Comparison of ENCODE assay signal across 1 cellular context in the genomic region with DNA sequence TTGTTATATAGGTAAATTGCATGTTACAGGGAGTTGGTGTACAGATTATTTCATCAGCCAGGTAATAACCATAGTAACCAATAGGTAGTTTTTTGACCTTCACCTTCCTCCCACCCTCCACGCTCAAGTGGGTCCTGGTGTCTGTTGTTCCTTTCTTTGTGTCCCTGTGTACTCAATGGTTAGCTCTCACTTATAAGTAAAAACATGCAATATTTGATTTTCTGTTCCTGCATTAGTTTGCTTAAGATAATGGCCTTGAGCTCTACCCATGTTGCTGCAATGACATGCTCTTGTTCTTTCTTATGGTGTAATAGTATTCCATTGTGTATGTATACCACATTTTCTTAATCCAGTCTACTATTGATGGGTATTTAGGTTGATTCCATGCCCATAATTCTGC.
TF ChIP-seq lines count a peak whose summit lies in the region.

No MANE protein-coding gene starts in this region.

TF ChIP-seq in HepG2, 621 proteins besides CTCF, POLR2A, EP300 and RAD21 (continued from another document and continues in another):
- no peak for TF ChIP-seq MAFF (IDR thresholded peaks at IDR 0.05; ENCODE audit: low read depth, low read length)
- no peak for TF ChIP-seq ZSCAN25 (CRISPR knock-in tag; IDR thresholded peaks at IDR 0.05)
- TF ChIP-seq, protein P1, sequence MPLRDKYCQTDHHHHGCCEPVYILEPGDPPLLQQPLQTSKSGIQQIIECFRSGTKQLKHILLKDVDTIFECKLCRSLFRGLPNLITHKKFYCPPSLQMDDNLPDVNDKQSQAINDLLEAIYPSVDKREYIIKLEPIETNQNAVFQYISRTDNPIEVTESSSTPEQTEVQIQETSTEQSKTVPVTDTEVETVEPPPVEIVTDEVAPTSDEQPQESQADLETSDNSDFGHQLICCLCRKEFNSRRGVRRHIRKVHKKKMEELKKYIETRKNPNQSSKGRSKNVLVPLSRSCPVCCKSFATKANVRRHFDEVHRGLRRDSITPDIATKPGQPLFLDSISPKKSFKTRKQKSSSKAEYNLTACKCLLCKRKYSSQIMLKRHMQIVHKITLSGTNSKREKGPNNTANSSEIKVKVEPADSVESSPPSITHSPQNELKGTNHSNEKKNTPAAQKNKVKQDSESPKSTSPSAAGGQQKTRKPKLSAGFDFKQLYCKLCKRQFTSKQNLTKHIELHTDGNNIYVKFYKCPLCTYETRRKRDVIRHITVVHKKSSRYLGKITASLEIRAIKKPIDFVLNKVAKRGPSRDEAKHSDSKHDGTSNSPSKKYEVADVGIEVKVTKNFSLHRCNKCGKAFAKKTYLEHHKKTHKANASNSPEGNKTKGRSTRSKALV (CRISPR knock-in tag; IDR thresholded peaks at IDR 0.05): no peak
- no peak for TF ChIP-seq ZSCAN31 (CRISPR knock-in tag; IDR thresholded peaks at IDR 0.05; ENCODE audit: low read depth)
- TF ChIP-seq, protein P2, sequence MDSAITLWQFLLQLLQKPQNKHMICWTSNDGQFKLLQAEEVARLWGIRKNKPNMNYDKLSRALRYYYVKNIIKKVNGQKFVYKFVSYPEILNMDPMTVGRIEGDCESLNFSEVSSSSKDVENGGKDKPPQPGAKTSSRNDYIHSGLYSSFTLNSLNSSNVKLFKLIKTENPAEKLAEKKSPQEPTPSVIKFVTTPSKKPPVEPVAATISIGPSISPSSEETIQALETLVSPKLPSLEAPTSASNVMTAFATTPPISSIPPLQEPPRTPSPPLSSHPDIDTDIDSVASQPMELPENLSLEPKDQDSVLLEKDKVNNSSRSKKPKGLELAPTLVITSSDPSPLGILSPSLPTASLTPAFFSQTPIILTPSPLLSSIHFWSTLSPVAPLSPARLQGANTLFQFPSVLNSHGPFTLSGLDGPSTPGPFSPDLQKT (CRISPR knock-in tag; IDR thresholded peaks at IDR 0.05; ENCODE audit: borderline replicate concordance): no peak
- peak; percentile 46; the same call in 1 of the 2 replicates for TF ChIP-seq SP5 (CRISPR knock-in tag; IDR thresholded peaks at IDR 0.05; ENCODE audit: borderline replicate concordance, low read depth)
- no peak for TF ChIP-seq PAWR (CRISPR knock-in tag; IDR thresholded peaks at IDR 0.05; ENCODE audit: borderline replicate concordance)
- TF ChIP-seq, protein P3, sequence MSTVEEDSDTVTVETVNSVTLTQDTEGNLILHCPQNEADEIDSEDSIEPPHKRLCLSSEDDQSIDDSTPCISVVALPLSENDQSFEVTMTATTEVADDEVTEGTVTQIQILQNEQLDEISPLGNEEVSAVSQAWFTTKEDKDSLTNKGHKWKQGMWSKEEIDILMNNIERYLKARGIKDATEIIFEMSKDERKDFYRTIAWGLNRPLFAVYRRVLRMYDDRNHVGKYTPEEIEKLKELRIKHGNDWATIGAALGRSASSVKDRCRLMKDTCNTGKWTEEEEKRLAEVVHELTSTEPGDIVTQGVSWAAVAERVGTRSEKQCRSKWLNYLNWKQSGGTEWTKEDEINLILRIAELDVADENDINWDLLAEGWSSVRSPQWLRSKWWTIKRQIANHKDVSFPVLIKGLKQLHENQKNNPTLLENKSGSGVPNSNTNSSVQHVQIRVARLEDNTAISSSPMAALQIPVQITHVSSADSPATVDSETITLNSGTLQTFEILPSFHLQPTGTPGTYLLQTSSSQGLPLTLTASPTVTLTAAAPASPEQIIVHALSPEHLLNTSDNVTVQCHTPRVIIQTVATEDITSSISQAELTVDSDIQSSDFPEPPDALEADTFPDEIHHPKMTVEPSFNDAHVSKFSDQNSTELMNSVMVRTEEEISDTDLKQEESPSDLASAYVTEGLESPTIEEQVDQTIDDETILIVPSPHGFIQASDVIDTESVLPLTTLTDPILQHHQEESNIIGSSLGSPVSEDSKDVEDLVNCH (CRISPR knock-in tag; IDR thresholded peaks at IDR 0.05): no peak
- TF ChIP-seq ETV6 (CRISPR knock-in tag; conservative IDR thresholded peaks at IDR 0.05): no peak
- TF ChIP-seq THYN1 (CRISPR knock-in tag; IDR thresholded peaks at IDR 0.05; ENCODE audit: borderline replicate concordance, low read depth): no peak
- TF ChIP-seq ZNF850 (CRISPR knock-in tag; conservative IDR thresholded peaks at IDR 0.05): no peak
- TF ChIP-seq RBM22 (optimal IDR thresholded peaks at IDR 0.05; ENCODE audit: low read length): no peak
- TF ChIP-seq, protein P4, sequence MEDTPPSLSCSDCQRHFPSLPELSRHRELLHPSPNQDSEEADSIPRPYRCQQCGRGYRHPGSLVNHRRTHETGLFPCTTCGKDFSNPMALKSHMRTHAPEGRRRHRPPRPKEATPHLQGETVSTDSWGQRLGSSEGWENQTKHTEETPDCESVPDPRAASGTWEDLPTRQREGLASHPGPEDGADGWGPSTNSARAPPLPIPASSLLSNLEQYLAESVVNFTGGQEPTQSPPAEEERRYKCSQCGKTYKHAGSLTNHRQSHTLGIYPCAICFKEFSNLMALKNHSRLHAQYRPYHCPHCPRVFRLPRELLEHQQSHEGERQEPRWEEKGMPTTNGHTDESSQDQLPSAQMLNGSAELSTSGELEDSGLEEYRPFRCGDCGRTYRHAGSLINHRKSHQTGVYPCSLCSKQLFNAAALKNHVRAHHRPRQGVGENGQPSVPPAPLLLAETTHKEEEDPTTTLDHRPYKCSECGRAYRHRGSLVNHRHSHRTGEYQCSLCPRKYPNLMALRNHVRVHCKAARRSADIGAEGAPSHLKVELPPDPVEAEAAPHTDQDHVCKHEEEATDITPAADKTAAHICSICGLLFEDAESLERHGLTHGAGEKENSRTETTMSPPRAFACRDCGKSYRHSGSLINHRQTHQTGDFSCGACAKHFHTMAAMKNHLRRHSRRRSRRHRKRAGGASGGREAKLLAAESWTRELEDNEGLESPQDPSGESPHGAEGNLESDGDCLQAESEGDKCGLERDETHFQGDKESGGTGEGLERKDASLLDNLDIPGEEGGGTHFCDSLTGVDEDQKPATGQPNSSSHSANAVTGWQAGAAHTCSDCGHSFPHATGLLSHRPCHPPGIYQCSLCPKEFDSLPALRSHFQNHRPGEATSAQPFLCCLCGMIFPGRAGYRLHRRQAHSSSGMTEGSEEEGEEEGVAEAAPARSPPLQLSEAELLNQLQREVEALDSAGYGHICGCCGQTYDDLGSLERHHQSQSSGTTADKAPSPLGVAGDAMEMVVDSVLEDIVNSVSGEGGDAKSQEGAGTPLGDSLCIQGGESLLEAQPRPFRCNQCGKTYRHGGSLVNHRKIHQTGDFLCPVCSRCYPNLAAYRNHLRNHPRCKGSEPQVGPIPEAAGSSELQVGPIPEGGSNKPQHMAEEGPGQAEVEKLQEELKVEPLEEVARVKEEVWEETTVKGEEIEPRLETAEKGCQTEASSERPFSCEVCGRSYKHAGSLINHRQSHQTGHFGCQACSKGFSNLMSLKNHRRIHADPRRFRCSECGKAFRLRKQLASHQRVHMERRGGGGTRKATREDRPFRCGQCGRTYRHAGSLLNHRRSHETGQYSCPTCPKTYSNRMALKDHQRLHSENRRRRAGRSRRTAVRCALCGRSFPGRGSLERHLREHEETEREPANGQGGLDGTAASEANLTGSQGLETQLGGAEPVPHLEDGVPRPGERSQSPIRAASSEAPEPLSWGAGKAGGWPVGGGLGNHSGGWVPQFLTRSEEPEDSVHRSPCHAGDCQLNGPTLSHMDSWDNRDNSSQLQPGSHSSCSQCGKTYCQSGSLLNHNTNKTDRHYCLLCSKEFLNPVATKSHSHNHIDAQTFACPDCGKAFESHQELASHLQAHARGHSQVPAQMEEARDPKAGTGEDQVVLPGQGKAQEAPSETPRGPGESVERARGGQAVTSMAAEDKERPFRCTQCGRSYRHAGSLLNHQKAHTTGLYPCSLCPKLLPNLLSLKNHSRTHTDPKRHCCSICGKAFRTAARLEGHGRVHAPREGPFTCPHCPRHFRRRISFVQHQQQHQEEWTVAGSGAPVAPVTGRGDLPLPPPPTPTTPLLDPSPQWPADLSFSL (CRISPR knock-in tag; IDR thresholded peaks at IDR 0.05): no peak
- TF ChIP-seq ZNF572 (CRISPR knock-in tag; IDR thresholded peaks at IDR 0.05): no peak
- no peak for TF ChIP-seq NR3C1 (CRISPR knock-in tag; IDR thresholded peaks at IDR 0.05)
- TF ChIP-seq CREB1 (IDR thresholded peaks at IDR 0.05): no peak
- 0 out of 2 replicates have a peak, but pooled peaks have one; percentile 25 for TF ChIP-seq CREB1 (CRISPR knock-in tag; IDR thresholded peaks at IDR 0.05)
- TF ChIP-seq, protein P5, sequence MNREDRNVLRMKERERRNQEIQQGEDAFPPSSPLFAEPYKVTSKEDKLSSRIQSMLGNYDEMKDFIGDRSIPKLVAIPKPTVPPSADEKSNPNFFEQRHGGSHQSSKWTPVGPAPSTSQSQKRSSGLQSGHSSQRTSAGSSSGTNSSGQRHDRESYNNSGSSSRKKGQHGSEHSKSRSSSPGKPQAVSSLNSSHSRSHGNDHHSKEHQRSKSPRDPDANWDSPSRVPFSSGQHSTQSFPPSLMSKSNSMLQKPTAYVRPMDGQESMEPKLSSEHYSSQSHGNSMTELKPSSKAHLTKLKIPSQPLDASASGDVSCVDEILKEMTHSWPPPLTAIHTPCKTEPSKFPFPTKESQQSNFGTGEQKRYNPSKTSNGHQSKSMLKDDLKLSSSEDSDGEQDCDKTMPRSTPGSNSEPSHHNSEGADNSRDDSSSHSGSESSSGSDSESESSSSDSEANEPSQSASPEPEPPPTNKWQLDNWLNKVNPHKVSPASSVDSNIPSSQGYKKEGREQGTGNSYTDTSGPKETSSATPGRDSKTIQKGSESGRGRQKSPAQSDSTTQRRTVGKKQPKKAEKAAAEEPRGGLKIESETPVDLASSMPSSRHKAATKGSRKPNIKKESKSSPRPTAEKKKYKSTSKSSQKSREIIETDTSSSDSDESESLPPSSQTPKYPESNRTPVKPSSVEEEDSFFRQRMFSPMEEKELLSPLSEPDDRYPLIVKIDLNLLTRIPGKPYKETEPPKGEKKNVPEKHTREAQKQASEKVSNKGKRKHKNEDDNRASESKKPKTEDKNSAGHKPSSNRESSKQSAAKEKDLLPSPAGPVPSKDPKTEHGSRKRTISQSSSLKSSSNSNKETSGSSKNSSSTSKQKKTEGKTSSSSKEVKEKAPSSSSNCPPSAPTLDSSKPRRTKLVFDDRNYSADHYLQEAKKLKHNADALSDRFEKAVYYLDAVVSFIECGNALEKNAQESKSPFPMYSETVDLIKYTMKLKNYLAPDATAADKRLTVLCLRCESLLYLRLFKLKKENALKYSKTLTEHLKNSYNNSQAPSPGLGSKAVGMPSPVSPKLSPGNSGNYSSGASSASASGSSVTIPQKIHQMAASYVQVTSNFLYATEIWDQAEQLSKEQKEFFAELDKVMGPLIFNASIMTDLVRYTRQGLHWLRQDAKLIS (CRISPR knock-in tag; IDR thresholded peaks at IDR 0.05): no peak
- TF ChIP-seq, protein P6, sequence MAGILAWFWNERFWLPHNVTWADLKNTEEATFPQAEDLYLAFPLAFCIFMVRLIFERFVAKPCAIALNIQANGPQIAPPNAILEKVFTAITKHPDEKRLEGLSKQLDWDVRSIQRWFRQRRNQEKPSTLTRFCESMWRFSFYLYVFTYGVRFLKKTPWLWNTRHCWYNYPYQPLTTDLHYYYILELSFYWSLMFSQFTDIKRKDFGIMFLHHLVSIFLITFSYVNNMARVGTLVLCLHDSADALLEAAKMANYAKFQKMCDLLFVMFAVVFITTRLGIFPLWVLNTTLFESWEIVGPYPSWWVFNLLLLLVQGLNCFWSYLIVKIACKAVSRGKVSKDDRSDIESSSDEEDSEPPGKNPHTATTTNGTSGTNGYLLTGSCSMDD (CRISPR knock-in tag; IDR thresholded peaks at IDR 0.05): no peak
- TF ChIP-seq HNF4G (IDR thresholded peaks at IDR 0.05; ENCODE audit: borderline replicate concordance, low read depth, low read length): no peak
- no peak for TF ChIP-seq HNF4G (CRISPR knock-in tag; IDR thresholded peaks at IDR 0.05; ENCODE audit: borderline replicate concordance, low read depth)
- TF ChIP-seq, protein P7, sequence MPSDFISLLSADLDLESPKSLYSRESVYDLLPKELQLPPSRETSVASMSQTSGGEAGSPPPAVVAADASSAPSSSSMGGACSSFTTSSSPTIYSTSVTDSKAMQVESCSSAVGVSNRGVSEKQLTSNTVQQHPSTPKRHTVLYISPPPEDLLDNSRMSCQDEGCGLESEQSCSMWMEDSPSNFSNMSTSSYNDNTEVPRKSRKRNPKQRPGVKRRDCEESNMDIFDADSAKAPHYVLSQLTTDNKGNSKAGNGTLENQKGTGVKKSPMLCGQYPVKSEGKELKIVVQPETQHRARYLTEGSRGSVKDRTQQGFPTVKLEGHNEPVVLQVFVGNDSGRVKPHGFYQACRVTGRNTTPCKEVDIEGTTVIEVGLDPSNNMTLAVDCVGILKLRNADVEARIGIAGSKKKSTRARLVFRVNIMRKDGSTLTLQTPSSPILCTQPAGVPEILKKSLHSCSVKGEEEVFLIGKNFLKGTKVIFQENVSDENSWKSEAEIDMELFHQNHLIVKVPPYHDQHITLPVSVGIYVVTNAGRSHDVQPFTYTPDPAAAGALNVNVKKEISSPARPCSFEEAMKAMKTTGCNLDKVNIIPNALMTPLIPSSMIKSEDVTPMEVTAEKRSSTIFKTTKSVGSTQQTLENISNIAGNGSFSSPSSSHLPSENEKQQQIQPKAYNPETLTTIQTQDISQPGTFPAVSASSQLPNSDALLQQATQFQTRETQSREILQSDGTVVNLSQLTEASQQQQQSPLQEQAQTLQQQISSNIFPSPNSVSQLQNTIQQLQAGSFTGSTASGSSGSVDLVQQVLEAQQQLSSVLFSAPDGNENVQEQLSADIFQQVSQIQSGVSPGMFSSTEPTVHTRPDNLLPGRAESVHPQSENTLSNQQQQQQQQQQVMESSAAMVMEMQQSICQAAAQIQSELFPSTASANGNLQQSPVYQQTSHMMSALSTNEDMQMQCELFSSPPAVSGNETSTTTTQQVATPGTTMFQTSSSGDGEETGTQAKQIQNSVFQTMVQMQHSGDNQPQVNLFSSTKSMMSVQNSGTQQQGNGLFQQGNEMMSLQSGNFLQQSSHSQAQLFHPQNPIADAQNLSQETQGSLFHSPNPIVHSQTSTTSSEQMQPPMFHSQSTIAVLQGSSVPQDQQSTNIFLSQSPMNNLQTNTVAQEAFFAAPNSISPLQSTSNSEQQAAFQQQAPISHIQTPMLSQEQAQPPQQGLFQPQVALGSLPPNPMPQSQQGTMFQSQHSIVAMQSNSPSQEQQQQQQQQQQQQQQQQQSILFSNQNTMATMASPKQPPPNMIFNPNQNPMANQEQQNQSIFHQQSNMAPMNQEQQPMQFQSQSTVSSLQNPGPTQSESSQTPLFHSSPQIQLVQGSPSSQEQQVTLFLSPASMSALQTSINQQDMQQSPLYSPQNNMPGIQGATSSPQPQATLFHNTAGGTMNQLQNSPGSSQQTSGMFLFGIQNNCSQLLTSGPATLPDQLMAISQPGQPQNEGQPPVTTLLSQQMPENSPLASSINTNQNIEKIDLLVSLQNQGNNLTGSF (CRISPR knock-in tag; IDR thresholded peaks at IDR 0.05): no peak
- no peak for TF ChIP-seq SP2 (CRISPR knock-in tag; IDR thresholded peaks at IDR 0.05)
- no peak for TF ChIP-seq ZNF510 (CRISPR knock-in tag; IDR thresholded peaks at IDR 0.05; ENCODE audit: low read depth)
- no peak for TF ChIP-seq ZBTB1 (CRISPR knock-in tag; IDR thresholded peaks at IDR 0.05; ENCODE audit: borderline replicate concordance)
- TF ChIP-seq, protein P8, sequence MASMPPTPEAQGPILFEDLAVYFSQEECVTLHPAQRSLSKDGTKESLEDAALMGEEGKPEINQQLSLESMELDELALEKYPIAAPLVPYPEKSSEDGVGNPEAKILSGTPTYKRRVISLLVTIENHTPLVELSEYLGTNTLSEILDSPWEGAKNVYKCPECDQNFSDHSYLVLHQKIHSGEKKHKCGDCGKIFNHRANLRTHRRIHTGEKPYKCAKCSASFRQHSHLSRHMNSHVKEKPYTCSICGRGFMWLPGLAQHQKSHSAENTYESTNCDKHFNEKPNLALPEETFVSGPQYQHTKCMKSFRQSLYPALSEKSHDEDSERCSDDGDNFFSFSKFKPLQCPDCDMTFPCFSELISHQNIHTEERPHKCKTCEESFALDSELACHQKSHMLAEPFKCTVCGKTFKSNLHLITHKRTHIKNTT (CRISPR knock-in tag; IDR thresholded peaks at IDR 0.05): no peak
- no peak for TF ChIP-seq ARHGAP35 (CRISPR knock-in tag; IDR thresholded peaks at IDR 0.05; ENCODE audit: borderline replicate concordance)
- TF ChIP-seq KLF13 (CRISPR knock-in tag; IDR thresholded peaks at IDR 0.05): no peak
- no peak for TF ChIP-seq ZNF274 (CRISPR knock-in tag; IDR thresholded peaks at IDR 0.05)
